ENCODE assay signal across 14 cellular contexts in genomic region chr13:99626461-99627082, GRCh38. TPM values are rescaled to one million over a fixed set of nuclear protein-coding genes. Genes with fewer than 3 reads are reported as not detected.
DNase-seq lines count a peak whose midpoint lies in the region; ATAC-seq and TF ChIP-seq lines count a peak whose summit lies in the region.
"Had no signal": no experiment of that assay in that cellular context is flagged by ENCODE, and none has a peak within 500 bp of the region (broad histone marks: within the 10 kb centered on the region; RNA-seq: fewer than 3 reads in every experiment).

No MANE protein-coding gene starts in this region.

- no peak for TF ChIP-seq CTCF in cardiac fibroblast (IDR thresholded peaks at IDR 0.05; ENCODE audit: low read depth, low read length)

- DNase-seq in HT1080 (ENCODE audit: low read depth), result peak; percentile 57
- DNase-seq in cardiac fibroblast (ENCODE audit: low read depth in 2 of 2), result peak; percentile 52 to 64
- peak; percentile 26 for DNase-seq in kidney glomerular epithelial cell (lab: John Stamatoyannopoulos, UW)
- DNase-seq in erythroblast (lab: John Stamatoyannopoulos, UW), result no peak
- DNase-seq in posterior vena cava (ENCODE audit: low spot score), result no peak
- no peak for DNase-seq in germinal center (ENCODE audit: low spot score)
- DNase-seq: activated CD8-positive, alpha-beta memory T cell treated with anti-CD3 and anti-CD28 coated beads, Interleukin-2, amount 10 ng/mL, durations not matched to agents 7 days and 5 days; heart right ventricle; stimulated activated CD4-positive, alpha-beta T cell treated with anti-CD3 and anti-CD28 coated beads, Interleukin-15, amount 100 ng/mL, for 24 hours; stimulated activated naive CD4-positive, alpha-beta T cell; T-cell had no signal

- intact Hi-C loops in posterior vena cava (cut with DNase I), result no loop called here

- H3K4me3 ChIP-seq in ACC112 (ENCODE audit: low read depth, low read length) (peak overlapping the region; percentile 52), cardiac fibroblast (replicated peaks in 1 of 2; ENCODE audit: low read depth in 2 of 2, low read length in 2 of 2) (no peak overlapping the region)

- no peak overlapping the region for H3K27ac ChIP-seq in ACC112 (ENCODE audit: low read depth, low read length)
- H3K27ac ChIP-seq: C4-2B, heart right ventricle had no signal

- no peaks in the 10 kb centered on the region for H3K36me3 ChIP-seq in ACC112 (ENCODE audit: insufficient read depth, low read length)
- H3K36me3 ChIP-seq: heart right ventricle had no signal

- peaks cover 14% of the 10 kb centered on the region for H3K4me1 ChIP-seq in ACC112 (ENCODE audit: control insufficient read depth, insufficient read depth, low read length, unreplicated experiment)

- no peaks in the 10 kb centered on the region for H3K79me2 ChIP-seq in ACC112 (ENCODE audit: control insufficient read depth, insufficient read depth, low read length, unreplicated experiment)

- no peak overlapping the region for H2AFZ ChIP-seq in ACC112 (ENCODE audit: low read length, unreplicated experiment)

- TF ChIP-seq POLR2A in erythroblast (IDR thresholded peaks at IDR 0.05; ENCODE audit: low read length), result no peak

- H3K27me3 ChIP-seq in ACC112 (ENCODE audit: insufficient read depth, low read length), result no peaks in the 10 kb centered on the region
- H3K27me3 ChIP-seq: heart right ventricle had no signal

- no peak for ATAC-seq in HG03025 (IDR thresholded peaks at IDR 0.05; ENCODE audit: low FRiP score, unreplicated experiment)
- ATAC-seq: activated CD8-positive, alpha-beta memory T cell treated with anti-CD3 and anti-CD28 coated beads, Interleukin-2, amount 10 ng/mL, durations not matched to agents 7 days and 5 days; T-cell had no signal

RNA-seq across cellular contexts. Expression of gene CLYBL, which starts 20.1 kb away (rescaled TPM):
- 0.70 and 0.95 TPM in 2 replicates for total RNA-seq in HT1080 (2014; rRNA removed; shearing (Covaris generic))
- 2.8 and 2.9 TPM in 2 replicates for polyA plus RNA-seq in HT1080 (2015; cell fraction: cytosol; rRNA removed)
- polyA plus RNA-seq in HT1080 (2015; cell fraction: nucleus; rRNA removed), result 3.1 and 3.7 TPM in 2 replicates
- 10 to 100 TPM in 1 of 2 donors, 1 to 10 TPM in 1; 6.6 to 13.6 TPM for total RNA-seq in posterior vena cava

Comparison
In these comparisons a context has a peak if more than half of its experiments do, and no peak if none do; other contexts are left out.
1. DNase-seq: peak in HT1080 (single experiment), cardiac fibroblast (2 of 2) and kidney glomerular epithelial cell (single experiment); none in erythroblast (0 of 2), posterior vena cava (single experiment) and germinal center (single experiment).